8 cellular contexts compared by ENCODE assay signal in genomic region chr12:56358836-56359532, GRCh38. TPM values are rescaled to one million over a fixed set of nuclear protein-coding genes. Genes with fewer than 3 reads are reported as not detected.
DNase-seq lines count a peak whose midpoint lies in the region; ATAC-seq, FAIRE-seq and TF ChIP-seq lines count a peak whose summit lies in the region.

No MANE protein-coding gene starts in this region.

- in situ Hi-C loops in astrocyte of the cerebellum (cut with HindIII; ENCODE audit: low sequenced_read_pairs): loop anchor here (25.0 kb wide), 1 partner anchor 103 kb away; the partner anchor contains the start of genes MIP and SPRYD4

- H3K4me1 ChIP-seq in keratinocyte (ENCODE audit: control insufficient read depth, extremely low read depth, insufficient read depth, low read length): peaks cover 15% of the 10 kb centered on the region

- FAIRE-seq in keratinocyte (lab: Jason Lieb, UNC): peak; percentile 46

- peak overlapping the region; percentile 67 for H3K4me2 ChIP-seq in keratinocyte (ENCODE audit: control insufficient read depth, extremely low read depth, insufficient read depth, low read depth, low read length)

- no peaks in the 10 kb centered on the region for H3K27me3 ChIP-seq in keratinocyte (ENCODE audit: control insufficient read depth, extremely low read depth, insufficient read depth, low read length)

- H3K9me3 ChIP-seq in keratinocyte (ENCODE audit: control insufficient read depth, low read depth, low read length): no peaks in the 10 kb centered on the region

- H3K79me2 ChIP-seq in keratinocyte (ENCODE audit: control insufficient read depth, insufficient read depth, low read length): peaks cover 16% of the 10 kb centered on the region

- peaks cover 33% of the 10 kb centered on the region for H3K4me1 Mint-ChIP-seq in stimulated activated naive CD8-positive, alpha-beta T cell treated with anti-CD3 and anti-CD28 coated beads, Interleukin-15, amount 100 ng/mL, for 72 hours

- H3K27me3 Mint-ChIP-seq in stimulated activated naive CD8-positive, alpha-beta T cell treated with anti-CD3 and anti-CD28 coated beads, Interleukin-15, amount 100 ng/mL, for 72 hours: no peaks in the 10 kb centered on the region

- no peak for ATAC-seq in stimulated activated naive CD8-positive, alpha-beta T cell treated with anti-CD3 and anti-CD28 coated beads, Interleukin-15, amount 100 ng/mL, for 72 hours
- ATAC-seq in HG03565 (IDR thresholded peaks at IDR 0.05; ENCODE audit: unreplicated experiment): no peak
- no peak for ATAC-seq in GM21423 (IDR thresholded peaks at IDR 0.05; ENCODE audit: unreplicated experiment)

- peak overlapping the region; percentile 95 for H3K9ac ChIP-seq in keratinocyte (ENCODE audit: control insufficient read depth, extremely low read depth, insufficient read depth, low read length)

- no peak overlapping the region for H2AFZ ChIP-seq in keratinocyte (ENCODE audit: control insufficient read depth, low read length)

- dilution Hi-C loops in keratinocyte (cut with MboI; ENCODE audit: extremely low pct_ligation_motif_present, low sequenced_read_pairs): no loop called here

- H3K4me3 ChIP-seq in LNCaP clone FGC (ENCODE audit: low read depth, low read length): peak overlapping the region; percentile 61
- peak overlapping the region; percentile 87 for H3K4me3 ChIP-seq in astrocyte of the cerebellum (ENCODE audit: low read depth, low read length)
- peak overlapping the region; percentile 84 to 98 (median 92) for H3K4me3 ChIP-seq in keratinocyte (ENCODE audit: control insufficient read depth in 2 of 3, extremely low read depth in 1 of 3, insufficient read depth in 2 of 3, low read depth in 1 of 3, low read length in 3 of 3)

- TF ChIP-seq CTCF in LNCaP clone FGC (IDR thresholded peaks at IDR 0.05; ENCODE audit: control insufficient read depth, extremely low read depth, insufficient read depth): no peak
- TF ChIP-seq CTCF in astrocyte of the cerebellum (IDR thresholded peaks at IDR 0.05; ENCODE audit: low read depth, low read length, missing control alignments): no peak
- TF ChIP-seq CTCF in keratinocyte (optimal IDR thresholded peaks at IDR 0.05 in 1 of 3, IDR thresholded peaks at IDR 0.05 in 1 of 3, conservative IDR thresholded peaks at IDR 0.05 in 1 of 3; ENCODE audit: extremely low read depth in 1 of 3, insufficient read depth in 2 of 3, low read length in 3 of 3): no peak

- no peaks in the 10 kb centered on the region for H3K9me1 ChIP-seq in keratinocyte (ENCODE audit: control insufficient read depth, extremely low read depth, insufficient read depth, low read length)

- DNase-seq in CD1c-positive myeloid dendritic cell (ENCODE audit: extremely low spot score) (peak; percentile 61), LNCaP clone FGC (ENCODE audit: low read depth) (no peak), astrocyte of the cerebellum (ENCODE audit: low read depth) (peak; percentile 65), keratinocyte (ENCODE audit: low read depth, low spot score) (no peak), NCI-H1417 treated with DMSO at 0.1 percent for 48 hours (lab: John Stamatoyannopoulos, UW) (no peak)
- no peak for DNase-seq in stimulated activated naive CD8-positive, alpha-beta T cell treated with anti-CD3 and anti-CD28 coated beads, Interleukin-15, amount 100 ng/mL, for 72 hours

- H3K27ac Mint-ChIP-seq in stimulated activated naive CD8-positive, alpha-beta T cell treated with anti-CD3 and anti-CD28 coated beads, Interleukin-15, amount 100 ng/mL, for 72 hours: peak overlapping the region; percentile 99 to 100

- H3K9me3 Mint-ChIP-seq in stimulated activated naive CD8-positive, alpha-beta T cell treated with anti-CD3 and anti-CD28 coated beads, Interleukin-15, amount 100 ng/mL, for 72 hours: no peaks in the 10 kb centered on the region

- H4K20me1 ChIP-seq in keratinocyte (ENCODE audit: control insufficient read depth, extremely low read depth, insufficient read depth, low read length): no peaks in the 10 kb centered on the region

- H3K27ac ChIP-seq in keratinocyte (ENCODE audit: control insufficient read depth, insufficient read depth, low read length): peak overlapping the region; percentile 91

- peaks cover 15 to 22% of the 10 kb centered on the region in 2 experiments for H3K36me3 ChIP-seq in keratinocyte (ENCODE audit: control insufficient read depth in 2 of 2, extremely low read depth in 1 of 2, insufficient read depth in 2 of 2, low read length in 2 of 2)

- H3K4me3 Mint-ChIP-seq in stimulated activated naive CD8-positive, alpha-beta T cell treated with anti-CD3 and anti-CD28 coated beads, Interleukin-15, amount 100 ng/mL, for 72 hours: peak overlapping the region; percentile 96 to 98

RNA-seq across cellular contexts. Expression of gene STAT2, which starts 0.9 kb away (rescaled TPM):
- 95.8 to 120 TPM (median 109 TPM) in 3 replicates for polyA plus RNA-seq in keratinocyte
- polyA plus RNA-seq in keratinocyte (2011; ENCODE audit: low read depth): 17.2 TPM
- polyA plus RNA-seq in keratinocyte (2011; cell fraction: cytosol; rRNA removed): 45.1 and 54.8 TPM in 2 replicates
- 344 and 372 TPM in 2 replicates for polyA plus RNA-seq in keratinocyte (2011; cell fraction: nucleus; rRNA removed)
- polyA plus RNA-seq in keratinocyte (2012; ENCODE audit: low replicate concordance): 30.2 and 75.7 TPM in 2 replicates
- polyA minus RNA-seq in keratinocyte: 107 to 189 TPM (median 189 TPM) in 3 replicates
- 70.4 TPM for polyA minus RNA-seq in keratinocyte (2011; cell fraction: cytosol; rRNA and poly(A)+ RNA removed)
- polyA minus RNA-seq in keratinocyte (2011; cell fraction: nucleus; rRNA and poly(A)+ RNA removed): 132 and 225 TPM in 2 replicates

RNA-seq across cellular contexts. Expression of gene APOF, which starts 3.7 kb away (rescaled TPM):
- not detected in 3 replicates for polyA plus RNA-seq in keratinocyte
- polyA plus RNA-seq in keratinocyte (2011; ENCODE audit: low read depth): not detected
- polyA plus RNA-seq in keratinocyte (2011; cell fraction: cytosol; rRNA removed): not detected in 2 replicates
- not detected in 2 replicates for polyA plus RNA-seq in keratinocyte (2011; cell fraction: nucleus; rRNA removed)
- not detected in 2 replicates for polyA plus RNA-seq in keratinocyte (2012; ENCODE audit: low replicate concordance)
- polyA minus RNA-seq in keratinocyte: not detected in 3 replicates
- polyA minus RNA-seq in keratinocyte (2011; cell fraction: cytosol; rRNA and poly(A)+ RNA removed): not detected
- not detected in 2 replicates for polyA minus RNA-seq in keratinocyte (2011; cell fraction: nucleus; rRNA and poly(A)+ RNA removed)

RNA-seq across cellular contexts. Expression of gene IL23A, which starts 20.3 kb away (rescaled TPM):
- polyA plus RNA-seq in keratinocyte: 0.68 to 1.6 TPM (median 1.5 TPM) in 3 replicates
- not detected for polyA plus RNA-seq in keratinocyte (2011; ENCODE audit: low read depth)
- 0.30 and 0.63 TPM in 2 replicates for polyA plus RNA-seq in keratinocyte (2011; cell fraction: cytosol; rRNA removed)
- 0.69 and 0.80 TPM in 2 replicates for polyA plus RNA-seq in keratinocyte (2011; cell fraction: nucleus; rRNA removed)
- 0.58 and 1.7 TPM in 2 replicates for polyA plus RNA-seq in keratinocyte (2012; ENCODE audit: low replicate concordance)
- not detected in 3 replicates for polyA minus RNA-seq in keratinocyte
- not detected for polyA minus RNA-seq in keratinocyte (2011; cell fraction: cytosol; rRNA and poly(A)+ RNA removed)
- not detected in 2 replicates for polyA minus RNA-seq in keratinocyte (2011; cell fraction: nucleus; rRNA and poly(A)+ RNA removed)

RNA-seq across cellular contexts. Expression of gene PAN2, which starts 25.2 kb away (rescaled TPM):
- polyA plus RNA-seq in keratinocyte: 20.0 to 26.3 TPM (median 26.2 TPM) in 3 replicates
- 32.6 TPM for polyA plus RNA-seq in keratinocyte (2011; ENCODE audit: low read depth)
- polyA plus RNA-seq in keratinocyte (2011; cell fraction: cytosol; rRNA removed): 3.6 and 5.8 TPM in 2 replicates
- polyA plus RNA-seq in keratinocyte (2011; cell fraction: nucleus; rRNA removed): 189 and 194 TPM in 2 replicates
- 12.8 and 29.0 TPM in 2 replicates for polyA plus RNA-seq in keratinocyte (2012; ENCODE audit: low replicate concordance)
- 11.1 to 22.3 TPM (median 17.3 TPM) in 3 replicates for polyA minus RNA-seq in keratinocyte
- polyA minus RNA-seq in keratinocyte (2011; cell fraction: cytosol; rRNA and poly(A)+ RNA removed): 5.8 TPM
- 14.6 and 42.4 TPM in 2 replicates for polyA minus RNA-seq in keratinocyte (2011; cell fraction: nucleus; rRNA and poly(A)+ RNA removed)

RNA-seq across cellular contexts. Expression of gene CNPY2, which starts 43.2 kb away (rescaled TPM):
- polyA plus RNA-seq in keratinocyte: 122 to 162 TPM (median 160 TPM) in 3 replicates
- polyA plus RNA-seq in keratinocyte (2011; ENCODE audit: low read depth): 52.6 TPM
- polyA plus RNA-seq in keratinocyte (2011; cell fraction: cytosol; rRNA removed): 146 and 188 TPM in 2 replicates
- 146 and 153 TPM in 2 replicates for polyA plus RNA-seq in keratinocyte (2011; cell fraction: nucleus; rRNA removed)
- 82.7 and 95.9 TPM in 2 replicates for polyA plus RNA-seq in keratinocyte (2012; ENCODE audit: low replicate concordance)
- 23.1 to 90.2 TPM (median 77.2 TPM) in 3 replicates for polyA minus RNA-seq in keratinocyte
- 30.5 TPM for polyA minus RNA-seq in keratinocyte (2011; cell fraction: cytosol; rRNA and poly(A)+ RNA removed)
- 19.6 and 31.4 TPM in 2 replicates for polyA minus RNA-seq in keratinocyte (2011; cell fraction: nucleus; rRNA and poly(A)+ RNA removed)

Comparison
In these comparisons a context has a peak if more than half of its experiments do, and no peak if none do; other contexts are left out.
1. DNase-seq: peak in CD1c-positive myeloid dendritic cell (single experiment) and astrocyte of the cerebellum (single experiment); none in LNCaP clone FGC (single experiment), keratinocyte (single experiment), stimulated activated naive CD8-positive, alpha-beta T cell treated with anti-CD3 and anti-CD28 coated beads, Interleukin-15, amount 100 ng/mL, for 72 hours (0 of 2) and NCI-H1417 treated with DMSO at 0.1 percent for 48 hours (single experiment).
2. Peak in every context shown above with its lines, with median percentiles within 50 percentile points of each other: H3K4me3 ChIP-seq.